ENCODE assay signal across 1 cellular context in genomic region chr7:77536413-77537135, GRCh38.
TF ChIP-seq lines count a peak whose summit lies in the region.

No MANE protein-coding gene starts in this region.

TF ChIP-seq in K562, 482 proteins besides CTCF, POLR2A, EP300 and RAD21 (continued from another document and continues in another):
- TF ChIP-seq TAF1 (IDR thresholded peaks at IDR 0.05; ENCODE audit: control insufficient read depth, extremely low read depth, insufficient read depth, low read length, severe bottlenecking) (peak; percentile 91), MGA (IDR thresholded peaks at IDR 0.05) (peak; percentile 71), HES1 (IDR thresholded peaks at IDR 0.05; ENCODE audit: low read depth) (no peak; the same call in 1 of the 2 replicates), TEAD1 (CRISPR knock-in tag; IDR thresholded peaks at IDR 0.05) (peak; percentile 48 to 49; a peak in 1 of 4 replicates), JUND (IDR thresholded peaks at IDR 0.05; ENCODE audit: borderline replicate concordance, low read depth, low read length) (peak; percentile 13; the same call in 1 of the 2 replicates), JUND (tag; IDR thresholded peaks at IDR 0.05; ENCODE audit: borderline replicate concordance, low read depth, low read length) (no peak; the same call in 2 of the 3 replicates), ATF7 (IDR thresholded peaks at IDR 0.05) (peak; percentile 71), KDM5B (IDR thresholded peaks at IDR 0.05; ENCODE audit: insufficient replicate concordance, low read depth, low read length) (peak; percentile 97), ZFX (CRISPR knock-in tag; IDR thresholded peaks at IDR 0.05) (peak; percentile 55; the same call in 1 of the 2 replicates), ZBTB26 (CRISPR knock-in tag; IDR thresholded peaks at IDR 0.05) (peak; percentile 55; the same call in 1 of the 2 replicates), FOXA3 (CRISPR knock-in tag; conservative IDR thresholded peaks at IDR 0.05 in 1 of 2, IDR thresholded peaks at IDR 0.05 in 1 of 2) (no peak; a peak in 1 of 4 replicates), ZNF253 (CRISPR knock-in tag; conservative IDR thresholded peaks at IDR 0.05) (0 out of 2 replicates have a peak, but pooled peaks have one; percentile 48), AFF1 (IDR thresholded peaks at IDR 0.05; ENCODE audit: low read depth in 1 of 2, partially characterized antibody in 2 of 2) (peak in 1 of 2 experiments; percentile 53), ZBTB40 (IDR thresholded peaks at IDR 0.05) (peak; percentile 72), ZBTB40 (CRISPR knock-in tag; IDR thresholded peaks at IDR 0.05) (no peak), SOX6 (IDR thresholded peaks at IDR 0.05) (0 out of 2 replicates have a peak, but pooled peaks have one; percentile 52), ZNF395 (CRISPR knock-in tag; IDR thresholded peaks at IDR 0.05) (no peak), ZEB2 (IDR thresholded peaks at IDR 0.05) (peak; percentile 87), RBM39 (optimal IDR thresholded peaks at IDR 0.05; ENCODE audit: low read depth, low read length) (no peak), POLR2B (IDR thresholded peaks at IDR 0.05; ENCODE audit: low read depth, partially characterized antibody) (peak; percentile 97)
